ENCODE assay signal across 3 cellular contexts in the genomic region with DNA sequence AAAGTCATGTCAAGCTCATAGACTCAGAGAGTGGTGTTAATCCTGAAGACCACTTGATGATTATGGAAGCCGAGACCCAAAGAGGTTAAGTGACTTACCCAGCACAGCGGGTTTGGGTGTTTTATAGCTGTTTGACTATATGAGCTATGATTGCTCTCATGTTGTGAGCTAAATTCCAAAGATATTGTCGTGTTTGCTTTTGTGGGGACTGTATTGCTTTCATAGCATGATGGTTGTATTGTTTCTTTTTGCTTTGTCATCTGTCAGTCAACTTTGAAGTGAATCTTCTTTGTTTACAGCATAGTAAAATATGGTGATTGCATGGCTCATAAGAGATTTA.
TF ChIP-seq lines count a peak whose summit lies in the region.

No MANE protein-coding gene starts in this region.

TF ChIP-seq in A549, 52 proteins besides CTCF, POLR2A, EP300 and RAD21 (continued from another document):
- TF ChIP-seq SMC3 (IDR thresholded peaks at IDR 0.05) = no peak
- TF ChIP-seq, protein P1, sequence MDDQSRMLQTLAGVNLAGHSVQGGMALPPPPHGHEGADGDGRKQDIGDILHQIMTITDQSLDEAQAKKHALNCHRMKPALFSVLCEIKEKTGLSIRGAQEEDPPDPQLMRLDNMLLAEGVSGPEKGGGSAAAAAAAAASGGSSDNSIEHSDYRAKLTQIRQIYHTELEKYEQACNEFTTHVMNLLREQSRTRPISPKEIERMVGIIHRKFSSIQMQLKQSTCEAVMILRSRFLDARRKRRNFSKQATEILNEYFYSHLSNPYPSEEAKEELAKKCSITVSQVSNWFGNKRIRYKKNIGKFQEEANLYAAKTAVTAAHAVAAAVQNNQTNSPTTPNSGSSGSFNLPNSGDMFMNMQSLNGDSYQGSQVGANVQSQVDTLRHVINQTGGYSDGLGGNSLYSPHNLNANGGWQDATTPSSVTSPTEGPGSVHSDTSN (IDR thresholded peaks at IDR 0.05) = no peak
- TF ChIP-seq, protein P2, sequence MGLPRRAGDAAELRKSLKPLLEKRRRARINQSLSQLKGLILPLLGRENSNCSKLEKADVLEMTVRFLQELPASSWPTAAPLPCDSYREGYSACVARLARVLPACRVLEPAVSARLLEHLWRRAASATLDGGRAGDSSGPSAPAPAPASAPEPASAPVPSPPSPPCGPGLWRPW (IDR thresholded peaks at IDR 0.05) = no peak
- no peak for TF ChIP-seq CHD4 (IDR thresholded peaks at IDR 0.05; ENCODE audit: borderline replicate concordance)
- no peak for TF ChIP-seq HOXB5 (CRISPR knock-in tag; IDR thresholded peaks at IDR 0.05)
- no peak for TF ChIP-seq ZNF302 (CRISPR knock-in tag; IDR thresholded peaks at IDR 0.05)

TF ChIP-seq in HEK293, 187 proteins besides CTCF, POLR2A, EP300 and RAD21:
- TF ChIP-seq, protein P3, sequence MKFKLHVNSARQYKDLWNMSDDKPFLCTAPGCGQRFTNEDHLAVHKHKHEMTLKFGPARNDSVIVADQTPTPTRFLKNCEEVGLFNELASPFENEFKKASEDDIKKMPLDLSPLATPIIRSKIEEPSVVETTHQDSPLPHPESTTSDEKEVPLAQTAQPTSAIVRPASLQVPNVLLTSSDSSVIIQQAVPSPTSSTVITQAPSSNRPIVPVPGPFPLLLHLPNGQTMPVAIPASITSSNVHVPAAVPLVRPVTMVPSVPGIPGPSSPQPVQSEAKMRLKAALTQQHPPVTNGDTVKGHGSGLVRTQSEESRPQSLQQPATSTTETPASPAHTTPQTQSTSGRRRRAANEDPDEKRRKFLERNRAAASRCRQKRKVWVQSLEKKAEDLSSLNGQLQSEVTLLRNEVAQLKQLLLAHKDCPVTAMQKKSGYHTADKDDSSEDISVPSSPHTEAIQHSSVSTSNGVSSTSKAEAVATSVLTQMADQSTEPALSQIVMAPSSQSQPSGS (tag by site-specific recombination; IDR thresholded peaks at IDR 0.05; ENCODE audit: low read depth) = 0 out of 2 replicates have a peak, but pooled peaks have one; percentile 12
- no peak for TF ChIP-seq ZNF558 (tag by site-specific recombination; IDR thresholded peaks at IDR 0.05)
- TF ChIP-seq ZNF121 (tag by site-specific recombination; IDR thresholded peaks at IDR 0.05) = no peak
- TF ChIP-seq, protein P4, sequence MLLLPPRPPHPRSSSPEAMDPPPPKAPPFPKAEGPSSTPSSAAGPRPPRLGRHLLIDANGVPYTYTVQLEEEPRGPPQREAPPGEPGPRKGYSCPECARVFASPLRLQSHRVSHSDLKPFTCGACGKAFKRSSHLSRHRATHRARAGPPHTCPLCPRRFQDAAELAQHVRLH (tag by site-specific recombination; IDR thresholded peaks at IDR 0.05) = peak; percentile 68; the same call in 1 of the 2 replicates
- no peak for TF ChIP-seq ZSCAN16 (tag by site-specific recombination; IDR thresholded peaks at IDR 0.05)
- peak; percentile 58; the same call in 1 of the 2 replicates for TF ChIP-seq GLI2 (tag by site-specific recombination; IDR thresholded peaks at IDR 0.05; ENCODE audit: borderline replicate concordance, low read depth)
- TF ChIP-seq, protein P5, sequence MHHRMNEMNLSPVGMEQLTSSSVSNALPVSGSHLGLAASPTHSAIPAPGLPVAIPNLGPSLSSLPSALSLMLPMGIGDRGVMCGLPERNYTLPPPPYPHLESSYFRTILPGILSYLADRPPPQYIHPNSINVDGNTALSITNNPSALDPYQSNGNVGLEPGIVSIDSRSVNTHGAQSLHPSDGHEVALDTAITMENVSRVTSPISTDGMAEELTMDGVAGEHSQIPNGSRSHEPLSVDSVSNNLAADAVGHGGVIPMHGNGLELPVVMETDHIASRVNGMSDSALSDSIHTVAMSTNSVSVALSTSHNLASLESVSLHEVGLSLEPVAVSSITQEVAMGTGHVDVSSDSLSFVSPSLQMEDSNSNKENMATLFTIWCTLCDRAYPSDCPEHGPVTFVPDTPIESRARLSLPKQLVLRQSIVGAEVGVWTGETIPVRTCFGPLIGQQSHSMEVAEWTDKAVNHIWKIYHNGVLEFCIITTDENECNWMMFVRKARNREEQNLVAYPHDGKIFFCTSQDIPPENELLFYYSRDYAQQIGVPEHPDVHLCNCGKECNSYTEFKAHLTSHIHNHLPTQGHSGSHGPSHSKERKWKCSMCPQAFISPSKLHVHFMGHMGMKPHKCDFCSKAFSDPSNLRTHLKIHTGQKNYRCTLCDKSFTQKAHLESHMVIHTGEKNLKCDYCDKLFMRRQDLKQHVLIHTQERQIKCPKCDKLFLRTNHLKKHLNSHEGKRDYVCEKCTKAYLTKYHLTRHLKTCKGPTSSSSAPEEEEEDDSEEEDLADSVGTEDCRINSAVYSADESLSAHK (tag by site-specific recombination; IDR thresholded peaks at IDR 0.05) = peak; percentile 43; the same call in 1 of the 2 replicates
- TF ChIP-seq ZNF292 (tag by site-specific recombination; IDR thresholded peaks at IDR 0.05; ENCODE audit: borderline replicate concordance, low read depth) = no peak
- TF ChIP-seq ZNF596 (tag by site-specific recombination; IDR thresholded peaks at IDR 0.05) = 0 out of 2 replicates have a peak, but pooled peaks have one; percentile 64
- peak; percentile 37 for TF ChIP-seq ZNF629 (tag by site-specific recombination; IDR thresholded peaks at IDR 0.05)
- TF ChIP-seq SCRT1 (tag by site-specific recombination; IDR thresholded peaks at IDR 0.05; ENCODE audit: borderline replicate concordance) = peak; percentile 80; the same call in 1 of the 2 replicates
- no peak for TF ChIP-seq ZNF223 (tag by site-specific recombination; IDR thresholded peaks at IDR 0.05)
- peak; percentile 65 for TF ChIP-seq SCRT2 (tag by site-specific recombination; IDR thresholded peaks at IDR 0.05)
- no peak for TF ChIP-seq KLF1 (tag by site-specific recombination; IDR thresholded peaks at IDR 0.05)
- TF ChIP-seq ZIC2 (tag by site-specific recombination; IDR thresholded peaks at IDR 0.05) = peak; percentile 92
- peak; percentile 92 for TF ChIP-seq FEZF1 (tag by site-specific recombination; IDR thresholded peaks at IDR 0.05)
- no peak for TF ChIP-seq ZNF133 (tag by site-specific recombination; IDR thresholded peaks at IDR 0.05)
- peak; percentile 26; the same call in 1 of the 2 replicates for TF ChIP-seq ZNF843 (tag by site-specific recombination; IDR thresholded peaks at IDR 0.05)
- TF ChIP-seq IKZF3 (tag by site-specific recombination; IDR thresholded peaks at IDR 0.05) = peak; percentile 67
- TF ChIP-seq, protein P6, sequence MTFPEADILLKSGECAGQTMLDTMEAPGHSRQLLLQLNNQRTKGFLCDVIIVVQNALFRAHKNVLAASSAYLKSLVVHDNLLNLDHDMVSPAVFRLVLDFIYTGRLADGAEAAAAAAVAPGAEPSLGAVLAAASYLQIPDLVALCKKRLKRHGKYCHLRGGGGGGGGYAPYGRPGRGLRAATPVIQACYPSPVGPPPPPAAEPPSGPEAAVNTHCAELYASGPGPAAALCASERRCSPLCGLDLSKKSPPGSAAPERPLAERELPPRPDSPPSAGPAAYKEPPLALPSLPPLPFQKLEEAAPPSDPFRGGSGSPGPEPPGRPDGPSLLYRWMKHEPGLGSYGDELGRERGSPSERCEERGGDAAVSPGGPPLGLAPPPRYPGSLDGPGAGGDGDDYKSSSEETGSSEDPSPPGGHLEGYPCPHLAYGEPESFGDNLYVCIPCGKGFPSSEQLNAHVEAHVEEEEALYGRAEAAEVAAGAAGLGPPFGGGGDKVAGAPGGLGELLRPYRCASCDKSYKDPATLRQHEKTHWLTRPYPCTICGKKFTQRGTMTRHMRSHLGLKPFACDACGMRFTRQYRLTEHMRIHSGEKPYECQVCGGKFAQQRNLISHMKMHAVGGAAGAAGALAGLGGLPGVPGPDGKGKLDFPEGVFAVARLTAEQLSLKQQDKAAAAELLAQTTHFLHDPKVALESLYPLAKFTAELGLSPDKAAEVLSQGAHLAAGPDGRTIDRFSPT (tag by site-specific recombination; IDR thresholded peaks at IDR 0.05) = peak; percentile 52; the same call in 1 of the 2 replicates
- TF ChIP-seq OSR2 (tag by site-specific recombination; IDR thresholded peaks at IDR 0.05) = peak; percentile 74
- TF ChIP-seq ZSCAN23 (tag by site-specific recombination; IDR thresholded peaks at IDR 0.05) = no peak

TF ChIP-seq in WTC11, 78 proteins besides CTCF, POLR2A, EP300 and RAD21 (continued from another document):
- no peak for TF ChIP-seq NR3C1 (CRISPR knock-in tag; conservative IDR thresholded peaks at IDR 0.05; ENCODE audit: low read depth)
- TF ChIP-seq IRF2 (CRISPR knock-in tag; IDR thresholded peaks at IDR 0.05; ENCODE audit: borderline replicate concordance, low read depth) = no peak
- no peak for TF ChIP-seq SMAD4 (CRISPR knock-in tag; IDR thresholded peaks at IDR 0.05)
- TF ChIP-seq ZNF138 (CRISPR knock-in tag; conservative IDR thresholded peaks at IDR 0.05) = no peak
- TF ChIP-seq, protein P7, sequence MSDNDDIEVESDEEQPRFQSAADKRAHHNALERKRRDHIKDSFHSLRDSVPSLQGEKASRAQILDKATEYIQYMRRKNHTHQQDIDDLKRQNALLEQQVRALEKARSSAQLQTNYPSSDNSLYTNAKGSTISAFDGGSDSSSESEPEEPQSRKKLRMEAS (CRISPR knock-in tag; IDR thresholded peaks at IDR 0.05) = no peak
- TF ChIP-seq, protein P8, sequence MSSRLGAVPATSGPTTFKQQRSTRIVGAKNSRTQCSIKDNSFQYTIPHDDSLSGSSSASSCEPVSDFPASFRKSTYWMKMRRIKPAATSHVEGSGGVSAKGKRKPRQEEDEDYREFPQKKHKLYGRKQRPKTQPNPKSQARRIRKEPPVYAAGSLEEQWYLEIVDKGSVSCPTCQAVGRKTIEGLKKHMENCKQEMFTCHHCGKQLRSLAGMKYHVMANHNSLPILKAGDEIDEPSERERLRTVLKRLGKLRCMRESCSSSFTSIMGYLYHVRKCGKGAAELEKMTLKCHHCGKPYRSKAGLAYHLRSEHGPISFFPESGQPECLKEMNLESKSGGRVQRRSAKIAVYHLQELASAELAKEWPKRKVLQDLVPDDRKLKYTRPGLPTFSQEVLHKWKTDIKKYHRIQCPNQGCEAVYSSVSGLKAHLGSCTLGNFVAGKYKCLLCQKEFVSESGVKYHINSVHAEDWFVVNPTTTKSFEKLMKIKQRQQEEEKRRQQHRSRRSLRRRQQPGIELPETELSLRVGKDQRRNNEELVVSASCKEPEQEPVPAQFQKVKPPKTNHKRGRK (CRISPR knock-in tag; IDR thresholded peaks at IDR 0.05; ENCODE audit: borderline replicate concordance) = no peak
- TF ChIP-seq, protein P9, sequence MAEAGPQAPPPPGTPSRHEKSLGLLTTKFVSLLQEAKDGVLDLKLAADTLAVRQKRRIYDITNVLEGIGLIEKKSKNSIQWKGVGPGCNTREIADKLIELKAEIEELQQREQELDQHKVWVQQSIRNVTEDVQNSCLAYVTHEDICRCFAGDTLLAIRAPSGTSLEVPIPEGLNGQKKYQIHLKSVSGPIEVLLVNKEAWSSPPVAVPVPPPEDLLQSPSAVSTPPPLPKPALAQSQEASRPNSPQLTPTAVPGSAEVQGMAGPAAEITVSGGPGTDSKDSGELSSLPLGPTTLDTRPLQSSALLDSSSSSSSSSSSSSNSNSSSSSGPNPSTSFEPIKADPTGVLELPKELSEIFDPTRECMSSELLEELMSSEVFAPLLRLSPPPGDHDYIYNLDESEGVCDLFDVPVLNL (CRISPR knock-in tag; IDR thresholded peaks at IDR 0.05; ENCODE audit: borderline replicate concordance, low read depth) = no peak
- TF ChIP-seq, protein P10, sequence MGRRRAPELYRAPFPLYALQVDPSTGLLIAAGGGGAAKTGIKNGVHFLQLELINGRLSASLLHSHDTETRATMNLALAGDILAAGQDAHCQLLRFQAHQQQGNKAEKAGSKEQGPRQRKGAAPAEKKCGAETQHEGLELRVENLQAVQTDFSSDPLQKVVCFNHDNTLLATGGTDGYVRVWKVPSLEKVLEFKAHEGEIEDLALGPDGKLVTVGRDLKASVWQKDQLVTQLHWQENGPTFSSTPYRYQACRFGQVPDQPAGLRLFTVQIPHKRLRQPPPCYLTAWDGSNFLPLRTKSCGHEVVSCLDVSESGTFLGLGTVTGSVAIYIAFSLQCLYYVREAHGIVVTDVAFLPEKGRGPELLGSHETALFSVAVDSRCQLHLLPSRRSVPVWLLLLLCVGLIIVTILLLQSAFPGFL (CRISPR knock-in tag; IDR thresholded peaks at IDR 0.05; ENCODE audit: borderline replicate concordance) = no peak
- no peak for TF ChIP-seq ZNF317 (CRISPR knock-in tag; IDR thresholded peaks at IDR 0.05; ENCODE audit: borderline replicate concordance, low read depth)
- TF ChIP-seq NR1H2 (CRISPR knock-in tag; IDR thresholded peaks at IDR 0.05) = no peak
- TF ChIP-seq ESRRA (CRISPR knock-in tag; IDR thresholded peaks at IDR 0.05; ENCODE audit: borderline replicate concordance) = no peak
- TF ChIP-seq, protein P11, sequence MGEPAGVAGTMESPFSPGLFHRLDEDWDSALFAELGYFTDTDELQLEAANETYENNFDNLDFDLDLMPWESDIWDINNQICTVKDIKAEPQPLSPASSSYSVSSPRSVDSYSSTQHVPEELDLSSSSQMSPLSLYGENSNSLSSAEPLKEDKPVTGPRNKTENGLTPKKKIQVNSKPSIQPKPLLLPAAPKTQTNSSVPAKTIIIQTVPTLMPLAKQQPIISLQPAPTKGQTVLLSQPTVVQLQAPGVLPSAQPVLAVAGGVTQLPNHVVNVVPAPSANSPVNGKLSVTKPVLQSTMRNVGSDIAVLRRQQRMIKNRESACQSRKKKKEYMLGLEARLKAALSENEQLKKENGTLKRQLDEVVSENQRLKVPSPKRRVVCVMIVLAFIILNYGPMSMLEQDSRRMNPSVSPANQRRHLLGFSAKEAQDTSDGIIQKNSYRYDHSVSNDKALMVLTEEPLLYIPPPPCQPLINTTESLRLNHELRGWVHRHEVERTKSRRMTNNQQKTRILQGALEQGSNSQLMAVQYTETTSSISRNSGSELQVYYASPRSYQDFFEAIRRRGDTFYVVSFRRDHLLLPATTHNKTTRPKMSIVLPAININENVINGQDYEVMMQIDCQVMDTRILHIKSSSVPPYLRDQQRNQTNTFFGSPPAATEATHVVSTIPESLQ (CRISPR knock-in tag; IDR thresholded peaks at IDR 0.05) = no peak
